1 cellular context compared by ENCODE assay signal in the genomic region with DNA sequence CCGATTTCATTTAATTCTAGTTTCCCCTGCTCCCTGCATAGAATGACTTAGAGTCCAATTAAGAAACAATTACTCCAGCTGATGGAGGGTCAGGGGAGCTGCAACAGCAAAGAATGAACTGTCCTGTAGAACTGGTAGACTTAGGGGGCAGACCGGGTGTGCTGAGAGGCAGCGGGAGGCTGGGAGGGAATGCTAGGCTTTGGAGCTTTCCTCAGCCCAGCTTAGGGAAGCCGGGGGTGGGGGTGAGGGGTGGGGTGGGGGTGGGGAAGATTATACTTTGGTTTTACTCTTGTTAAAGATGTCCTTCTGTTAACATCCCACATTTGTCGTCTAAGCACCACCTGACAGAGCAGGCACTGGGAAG.
TF ChIP-seq lines count a peak whose summit lies in the region.

No MANE protein-coding gene starts in this region.

TF ChIP-seq in WTC11, 78 proteins besides CTCF, POLR2A, EP300 and RAD21 (continued from another document):
- TF ChIP-seq, protein P1, sequence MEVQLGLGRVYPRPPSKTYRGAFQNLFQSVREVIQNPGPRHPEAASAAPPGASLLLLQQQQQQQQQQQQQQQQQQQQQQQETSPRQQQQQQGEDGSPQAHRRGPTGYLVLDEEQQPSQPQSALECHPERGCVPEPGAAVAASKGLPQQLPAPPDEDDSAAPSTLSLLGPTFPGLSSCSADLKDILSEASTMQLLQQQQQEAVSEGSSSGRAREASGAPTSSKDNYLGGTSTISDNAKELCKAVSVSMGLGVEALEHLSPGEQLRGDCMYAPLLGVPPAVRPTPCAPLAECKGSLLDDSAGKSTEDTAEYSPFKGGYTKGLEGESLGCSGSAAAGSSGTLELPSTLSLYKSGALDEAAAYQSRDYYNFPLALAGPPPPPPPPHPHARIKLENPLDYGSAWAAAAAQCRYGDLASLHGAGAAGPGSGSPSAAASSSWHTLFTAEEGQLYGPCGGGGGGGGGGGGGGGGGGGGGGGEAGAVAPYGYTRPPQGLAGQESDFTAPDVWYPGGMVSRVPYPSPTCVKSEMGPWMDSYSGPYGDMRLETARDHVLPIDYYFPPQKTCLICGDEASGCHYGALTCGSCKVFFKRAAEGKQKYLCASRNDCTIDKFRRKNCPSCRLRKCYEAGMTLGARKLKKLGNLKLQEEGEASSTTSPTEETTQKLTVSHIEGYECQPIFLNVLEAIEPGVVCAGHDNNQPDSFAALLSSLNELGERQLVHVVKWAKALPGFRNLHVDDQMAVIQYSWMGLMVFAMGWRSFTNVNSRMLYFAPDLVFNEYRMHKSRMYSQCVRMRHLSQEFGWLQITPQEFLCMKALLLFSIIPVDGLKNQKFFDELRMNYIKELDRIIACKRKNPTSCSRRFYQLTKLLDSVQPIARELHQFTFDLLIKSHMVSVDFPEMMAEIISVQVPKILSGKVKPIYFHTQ (CRISPR knock-in tag; IDR thresholded peaks at IDR 0.05): no peak
- no peak for TF ChIP-seq HMGA2 (CRISPR knock-in tag; IDR thresholded peaks at IDR 0.05)
- TF ChIP-seq, protein P2, sequence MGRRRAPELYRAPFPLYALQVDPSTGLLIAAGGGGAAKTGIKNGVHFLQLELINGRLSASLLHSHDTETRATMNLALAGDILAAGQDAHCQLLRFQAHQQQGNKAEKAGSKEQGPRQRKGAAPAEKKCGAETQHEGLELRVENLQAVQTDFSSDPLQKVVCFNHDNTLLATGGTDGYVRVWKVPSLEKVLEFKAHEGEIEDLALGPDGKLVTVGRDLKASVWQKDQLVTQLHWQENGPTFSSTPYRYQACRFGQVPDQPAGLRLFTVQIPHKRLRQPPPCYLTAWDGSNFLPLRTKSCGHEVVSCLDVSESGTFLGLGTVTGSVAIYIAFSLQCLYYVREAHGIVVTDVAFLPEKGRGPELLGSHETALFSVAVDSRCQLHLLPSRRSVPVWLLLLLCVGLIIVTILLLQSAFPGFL (CRISPR knock-in tag; IDR thresholded peaks at IDR 0.05; ENCODE audit: borderline replicate concordance): no peak
